ENCODE assay signal across 31 cellular contexts in the genomic region with DNA sequence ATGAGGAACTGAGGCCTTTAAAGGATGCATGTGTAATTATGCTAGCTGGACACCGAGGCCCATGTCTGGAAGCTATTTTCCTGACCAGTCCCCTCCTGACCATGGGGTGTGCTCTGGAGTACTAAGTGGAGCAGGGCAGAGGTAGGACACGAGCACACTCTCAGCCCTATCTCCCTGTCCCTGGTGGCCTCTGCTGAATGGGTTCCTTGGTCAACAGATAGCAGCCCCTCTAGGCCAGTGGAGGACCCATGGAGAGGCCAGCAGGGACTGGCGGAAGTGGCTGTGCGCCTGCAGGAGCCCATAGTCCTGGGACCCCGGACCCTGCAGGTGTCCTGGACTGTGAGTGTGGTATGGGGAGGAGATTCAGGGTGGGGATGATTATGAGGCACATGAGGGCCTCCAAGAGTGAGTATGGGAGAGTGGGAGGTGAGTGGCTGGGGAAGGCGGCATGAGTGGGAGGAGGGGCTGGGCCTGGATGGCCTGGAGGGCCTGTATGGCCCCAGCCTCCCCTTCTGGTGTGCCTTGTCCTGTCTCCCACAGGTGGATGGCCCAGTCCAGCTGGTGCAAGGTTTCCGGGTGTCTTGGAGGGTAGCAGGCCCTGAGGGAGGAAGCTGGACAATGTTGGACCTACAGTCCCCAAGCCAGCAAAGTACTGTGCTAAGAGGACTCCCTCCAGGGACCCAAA. TPM values are rescaled to one million over a fixed set of nuclear protein-coding genes. Genes with fewer than 3 reads are reported as not detected.
A peak's percentile ranks its signal among the peaks of the same experiment; 100 is the strongest.
DNase-seq lines count a peak whose midpoint lies in the region; ATAC-seq and TF ChIP-seq lines count a peak whose summit lies in the region.
"Had no signal": no experiment of that assay in that cellular context is flagged by ENCODE, and none has a peak within 500 bp of the region (broad histone marks: within the 10 kb centered on the region; RNA-seq: fewer than 3 reads in every experiment).

No MANE protein-coding gene starts in this region.

- no peak overlapping the region for H3K27ac Mint-ChIP-seq in CD4-positive, CD25-positive, alpha-beta regulatory T cell
- no peak overlapping the region for H3K27ac Mint-ChIP-seq in Caco-2 (ENCODE audit: unreplicated experiment)
- H3K27ac Mint-ChIP-seq in central memory CD8-positive, alpha-beta T cell (ENCODE audit: low read depth), result no peak overlapping the region
- H3K27ac Mint-ChIP-seq in natural killer cell treated with Interleukin-12 subunit alpha and Interleukin-12 subunit beta and Interleukin-15 and Interleukin-18, amount 100 ng/mL, for 72 hours, result no peak overlapping the region

- no TSS peak for BruUV-seq in Caco-2 (replicated peaks; lab: Mats Ljungman, UMichigan)

- H3K36me3 ChIP-seq in CD4-positive, CD25-positive, alpha-beta regulatory T cell (ENCODE audit: control insufficient read depth, insufficient read depth, low read length), result no peaks in the 10 kb centered on the region
- H3K36me3 ChIP-seq in Caco-2 (ENCODE audit: control insufficient read depth, insufficient read depth, low read length), result no peaks in the 10 kb centered on the region
- H3K36me3 ChIP-seq in SJCRH30, result no peaks in the 10 kb centered on the region
- H3K36me3 ChIP-seq: BLaER1 treated with 17β-estradiol and CSF1 and Interleukin-3, amounts not matched to agents 10 nM and 100 nM; esophagus muscularis mucosa; pancreas; right atrium auricular region; transverse colon had no signal

- peaks cover 0 to 29% (median 2%) of the 10 kb centered on the region in 4 donors for H3K4me1 Mint-ChIP-seq in CD4-positive, CD25-positive, alpha-beta regulatory T cell
- H3K4me1 Mint-ChIP-seq in Caco-2 (ENCODE audit: low read depth, unreplicated experiment), result peaks cover 12% of the 10 kb centered on the region
- peaks cover 19% of the 10 kb centered on the region for H3K4me1 Mint-ChIP-seq in central memory CD8-positive, alpha-beta T cell
- peaks cover 14 to 17% of the 10 kb centered on the region in 2 donors for H3K4me1 Mint-ChIP-seq in natural killer cell treated with Interleukin-12 subunit alpha and Interleukin-12 subunit beta and Interleukin-15 and Interleukin-18, amount 100 ng/mL, for 72 hours (ENCODE audit: low read depth in 2 of 2)

- H3K27ac ChIP-seq in CD4-positive, CD25-positive, alpha-beta regulatory T cell (ENCODE audit: insufficient read depth, low read length, poor library complexity, severe bottlenecking), result no peak overlapping the region
- no peak overlapping the region for H3K27ac ChIP-seq in SJCRH30
- H3K27ac ChIP-seq: BLaER1 treated with 17β-estradiol and CSF1 and Interleukin-3, amounts not matched to agents 10 nM and 100 nM; esophagus muscularis mucosa; foreskin keratinocyte; hepatocyte; pancreas; right atrium auricular region; transverse colon had no signal

- TF ChIP-seq CTCF in Caco-2 (IDR thresholded peaks at IDR 0.05; ENCODE audit: insufficient read depth in 1 of 2, low read depth in 1 of 2, low read length in 1 of 2, severe bottlenecking in 1 of 2, unreplicated experiment in 1 of 2), result no peak

- H3K9me3 ChIP-seq in CD4-positive, CD25-positive, alpha-beta regulatory T cell (ENCODE audit: control insufficient read depth in 2 of 2, low read length in 2 of 2), result no peaks in the 10 kb centered on the region
- H3K9me3 ChIP-seq in Caco-2, result no peaks in the 10 kb centered on the region
- no peaks in the 10 kb centered on the region for H3K9me3 ChIP-seq in SJCRH30 (replicated peaks)
- H3K9me3 ChIP-seq: BLaER1 treated with 17β-estradiol and CSF1 and Interleukin-3, amounts not matched to agents 10 nM and 100 nM; esophagus muscularis mucosa; pancreas; right atrium auricular region; transverse colon had no signal

- intact Hi-C loops in Caco-2 (cut with micrococcal nuclease; ENCODE audit: unreplicated experiment), result no loop called here

- CTCF ChIA-PET in Caco-2 (lab: Charles Lee), result interaction anchor here (1.0 to 1.6 kb wide), 2 partner anchors 8 to 38 kb away, joined by 3 to 4 read pairs; no protein-coding TSS in a partner anchor

- H3K36me3 Mint-ChIP-seq in CD4-positive, CD25-positive, alpha-beta regulatory T cell, result no peaks in the 10 kb centered on the region
- H3K36me3 Mint-ChIP-seq in Caco-2 (ENCODE audit: insufficient read depth, unreplicated experiment), result no peaks in the 10 kb centered on the region
- peaks cover 6% of the 10 kb centered on the region for H3K36me3 Mint-ChIP-seq in central memory CD8-positive, alpha-beta T cell (ENCODE audit: insufficient read depth)
- no peaks in the 10 kb centered on the region for H3K36me3 Mint-ChIP-seq in natural killer cell treated with Interleukin-12 subunit alpha and Interleukin-12 subunit beta and Interleukin-15 and Interleukin-18, amount 100 ng/mL, for 72 hours

- peaks cover 20% of the 10 kb centered on the region for H3K4me1 ChIP-seq in CD4-positive, CD25-positive, alpha-beta regulatory T cell (ENCODE audit: control insufficient read depth, insufficient read depth, low read length, poor library complexity, severe bottlenecking)
- H3K4me1 ChIP-seq in Caco-2 (0 out of 2 replicates have a peak, but pooled peaks cover 4% of the 10 kb centered on the region), SJCRH30 (no peaks in the 10 kb centered on the region)
- H3K4me1 ChIP-seq: foreskin keratinocyte had no signal

- H3K27me3 ChIP-seq in CD4-positive, CD25-positive, alpha-beta regulatory T cell (ENCODE audit: control insufficient read depth, insufficient read depth, low read length), result peaks cover 14% of the 10 kb centered on the region
- H3K27me3 ChIP-seq in Caco-2 (replicated peaks; ENCODE audit: control insufficient read depth, insufficient read depth, low read length) (peaks cover 4% of the 10 kb centered on the region), SJCRH30 (no peaks in the 10 kb centered on the region)

- DNase-seq in CD4-positive, CD25-positive, alpha-beta regulatory T cell, result no peak
- DNase-seq in Caco-2 (peak in 1 of 2 experiments; percentile 32), SJCRH30 (no peak), glomerular visceral epithelial cell (ENCODE audit: extremely low spot score) (no peak), medulla oblongata (ENCODE audit: extremely low spot score) (no peak)
- no peak for DNase-seq in central memory CD8-positive, alpha-beta T cell (ENCODE audit: low spot score in 2 of 2)
- DNase-seq in natural killer cell treated with Interleukin-12 subunit alpha and Interleukin-12 subunit beta and Interleukin-15 and Interleukin-18, amount 100 ng/mL, for 72 hours (ENCODE audit: low spot score), result no peak
- DNase-seq: activated CD4-positive, alpha-beta T cell treated with anti-CD3 and anti-CD28 coated beads for 1 hour; activated naive CD4-positive, alpha-beta T cell treated with Interleukin-2 at 50 U/mL for 16 hours; activated T-cell treated with anti-CD3 and anti-CD28 coated beads, Interleukin-2, amount 50 U/mL, for 1 hour; anterior cingulate cortex; Calu3; cortex of kidney; foreskin keratinocyte; KG1; left colon; mesenchymal stem cell; MM.1S; NCI-H774; SIG-M5; stimulated activated CD4-positive, alpha-beta T cell treated with anti-CD3 and anti-CD28 coated beads, Interleukin-2, amount 100 ng/mL, for 24 hours; SW 1271; transverse colon had no signal

- ATAC-seq in CD4-positive, CD25-positive, alpha-beta regulatory T cell (ENCODE audit: low read depth in 2 of 2), result no peak
- ATAC-seq in central memory CD8-positive, alpha-beta T cell (replicated peaks; ENCODE audit: extremely low read depth, poor library complexity, severe bottlenecking), result no peak
- ATAC-seq in natural killer cell treated with Interleukin-12 subunit alpha and Interleukin-12 subunit beta and Interleukin-15 and Interleukin-18, amount 100 ng/mL, for 72 hours, result no peak
- ATAC-seq: foreskin keratinocyte, left colon, pancreas had no signal

- H3K4me3 Mint-ChIP-seq in CD4-positive, CD25-positive, alpha-beta regulatory T cell, result peak overlapping the region; percentile 24 to 70 (median 58)
- H3K4me3 Mint-ChIP-seq in Caco-2 (ENCODE audit: unreplicated experiment), result peak overlapping the region; percentile 80
- peak overlapping the region; percentile 78 for H3K4me3 Mint-ChIP-seq in central memory CD8-positive, alpha-beta T cell
- H3K4me3 Mint-ChIP-seq in natural killer cell treated with Interleukin-12 subunit alpha and Interleukin-12 subunit beta and Interleukin-15 and Interleukin-18, amount 100 ng/mL, for 72 hours, result peak overlapping the region; percentile 84

- no peak overlapping the region for H3K4me3 ChIP-seq in CD4-positive, CD25-positive, alpha-beta regulatory T cell (ENCODE audit: low read depth, low read length)
- H3K4me3 ChIP-seq in Caco-2 (ENCODE audit: low read depth, low read length) (no peak overlapping the region), SJCRH30 (no peak overlapping the region)
- H3K4me3 ChIP-seq: hepatocyte, pancreas, right atrium auricular region, transverse colon had no signal

- H3K27me3 Mint-ChIP-seq in CD4-positive, CD25-positive, alpha-beta regulatory T cell, result peaks cover 38% of the 10 kb centered on the region
- peaks cover 29% of the 10 kb centered on the region for H3K27me3 Mint-ChIP-seq in Caco-2 (ENCODE audit: insufficient read depth, unreplicated experiment)
- peaks cover 50% of the 10 kb centered on the region for H3K27me3 Mint-ChIP-seq in central memory CD8-positive, alpha-beta T cell
- H3K27me3 Mint-ChIP-seq in natural killer cell treated with Interleukin-12 subunit alpha and Interleukin-12 subunit beta and Interleukin-15 and Interleukin-18, amount 100 ng/mL, for 72 hours, result peaks cover 35 to 40% of the 10 kb centered on the region in 2 donors

- POLR2A ChIA-PET in Caco-2 (lab: Charles Lee), result no interaction called here

- peaks cover 0 to 2% (median 0%) of the 10 kb centered on the region in 7 donors for H3K9me3 Mint-ChIP-seq in CD4-positive, CD25-positive, alpha-beta regulatory T cell
- H3K9me3 Mint-ChIP-seq in Caco-2 (ENCODE audit: unreplicated experiment), result no peaks in the 10 kb centered on the region
- no peaks in the 10 kb centered on the region for H3K9me3 Mint-ChIP-seq in central memory CD8-positive, alpha-beta T cell
- H3K9me3 Mint-ChIP-seq in natural killer cell treated with Interleukin-12 subunit alpha and Interleukin-12 subunit beta and Interleukin-15 and Interleukin-18, amount 100 ng/mL, for 72 hours, result no peaks in the 10 kb centered on the region

RNA-seq across cellular contexts. Expression of gene ROBO3, which starts 9.5 kb away (rescaled TPM):
- total RNA-seq in CD4-positive, CD25-positive, alpha-beta regulatory T cell, result 4.4 TPM
- polyA plus RNA-seq in CD4-positive, CD25-positive, alpha-beta regulatory T cell, result 1 to 10 TPM in 2 of 4 donors, under 1 TPM in 2; 0.34 to 4.6 (median 1.3) TPM
- 5.7 and 6.2 TPM in 2 replicates for total RNA-seq in Caco-2 (2022)
- 1 to 10 TPM; 5.3 to 7.9 TPM for total RNA-seq in natural killer cell treated with Interleukin-12 subunit alpha and Interleukin-12 subunit beta and Interleukin-15 and Interleukin-18, amount 100 ng/mL, for 72 hours
- total RNA-seq in SJCRH30 (2014; rRNA removed; shearing (Covaris generic)), result 5.1 and 7.0 TPM in 2 replicates

RNA-seq across cellular contexts. Expression of gene ROBO4, which starts 23.0 kb away (rescaled TPM):
- total RNA-seq in CD4-positive, CD25-positive, alpha-beta regulatory T cell, result 1.0 TPM
- under 1 TPM in 1 of 4 donors, not detected in 3; 0.05 TPM for polyA plus RNA-seq in CD4-positive, CD25-positive, alpha-beta regulatory T cell
- not detected in 2 replicates for total RNA-seq in Caco-2 (2022)
- total RNA-seq in natural killer cell treated with Interleukin-12 subunit alpha and Interleukin-12 subunit beta and Interleukin-15 and Interleukin-18, amount 100 ng/mL, for 72 hours, result not detected
- total RNA-seq in SJCRH30 (2014; rRNA removed; shearing (Covaris generic)), result 0.10 and 0.22 TPM in 2 replicates
- total RNA-seq: Calu3, H9 had no signal

RNA-seq across cellular contexts. Expression of gene HEPN1, which starts 44.3 kb away (rescaled TPM):
- total RNA-seq in CD4-positive, CD25-positive, alpha-beta regulatory T cell, result not detected
- not detected for polyA plus RNA-seq in CD4-positive, CD25-positive, alpha-beta regulatory T cell
- total RNA-seq in Caco-2 (2022), result not detected in 2 replicates
- total RNA-seq in natural killer cell treated with Interleukin-12 subunit alpha and Interleukin-12 subunit beta and Interleukin-15 and Interleukin-18, amount 100 ng/mL, for 72 hours, result not detected
- total RNA-seq in SJCRH30 (2014; rRNA removed; shearing (Covaris generic)), result not detected in 2 replicates
- total RNA-seq: Calu3, esophagus muscularis mucosa, foreskin keratinocyte, H9, hepatocyte, left colon, myocyte, pancreas, right atrium auricular region, transverse colon had no signal
- polyA plus RNA-seq: AG04450, foreskin keratinocyte, hepatocyte had no signal
